In genomic region chr5:115366223-115366622, GRCh38 we compare ENCODE assay signal across 9 cellular contexts.
A peak's percentile ranks its signal among the peaks of the same experiment; 100 is the strongest.
DNase-seq lines count a peak whose midpoint lies in the region; ATAC-seq and TF ChIP-seq lines count a peak whose summit lies in the region.
"Had no signal": no experiment of that assay in that cellular context is flagged by ENCODE, and none has a peak within 500 bp of the region (broad histone marks: within the 10 kb centered on the region; RNA-seq: fewer than 3 reads in every experiment).

No MANE protein-coding gene starts in this region.

- H3K4me2 ChIP-seq in GM23248 (ENCODE audit: unreplicated experiment): peak overlapping the region; percentile 43

- intact Hi-C loops in sigmoid colon (cut with DNase I): no loop called here

- no peaks in the 10 kb centered on the region for H3K36me3 Mint-ChIP-seq in activated CD8-positive, alpha-beta T cell treated with anti-CD3 and anti-CD28 coated beads, Interleukin-2, amount 10 ng/mL, durations not matched to agents 7 days and 5 days (ENCODE audit: low read depth)
- H3K36me3 Mint-ChIP-seq: immature natural killer cell had no signal

- H3K9me3 Mint-ChIP-seq in activated CD8-positive, alpha-beta T cell treated with anti-CD3 and anti-CD28 coated beads, Interleukin-2, amount 10 ng/mL, durations not matched to agents 7 days and 5 days (ENCODE audit: insufficient read depth): no peaks in the 10 kb centered on the region
- H3K9me3 Mint-ChIP-seq: immature natural killer cell had no signal

- H3K4me1 ChIP-seq in GM23248 (ENCODE audit: insufficient read depth) (peaks cover 15% of the 10 kb centered on the region), sigmoid colon (no peaks in the 10 kb centered on the region)

- WGBS in GM23248 (ENCODE audit: low coverage in 1 of 2, low lambda C conversion rate in 2 of 2, missing lambda C conversion rate in 2 of 2), 2 experiments: 3 to 15% methylated on average over 2 of the region's 2 CpGs
- WGBS in sigmoid colon, 2 donors: 56 to 79% methylated on average over 2 of the region's 2 CpGs

- H3K36me3 ChIP-seq in GM23248 (ENCODE audit: low read depth) (no peaks in the 10 kb centered on the region), sigmoid colon (no peaks in the 10 kb centered on the region)

- no peaks in the 10 kb centered on the region for H3K79me2 ChIP-seq in GM23248 (ENCODE audit: insufficient read depth)

- in situ Hi-C loops in GM23248 (cut with MboI): no loop called here

- H3F3A ChIP-seq in GM23248 (ENCODE audit: insufficient read depth): peaks cover 17% of the 10 kb centered on the region

- POLR2A ChIA-PET in activated CD8-positive, alpha-beta T cell treated with anti-CD3 and anti-CD28 coated beads, Interleukin-2, amount 10 ng/mL, durations not matched to agents 7 days and 5 days (lab: Charles Lee): no interaction called here

- H3K27ac ChIP-seq in GM23248: peak overlapping the region; percentile 78
- H3K27ac ChIP-seq in sigmoid colon: no peak overlapping the region

- TF ChIP-seq POLR2A in sigmoid colon (IDR thresholded peaks at IDR 0.05): no peak

- no peaks in the 10 kb centered on the region for H3K4me1 Mint-ChIP-seq in activated CD8-positive, alpha-beta T cell treated with anti-CD3 and anti-CD28 coated beads, Interleukin-2, amount 10 ng/mL, durations not matched to agents 7 days and 5 days (ENCODE audit: low read depth)
- H3K4me1 Mint-ChIP-seq: immature natural killer cell had no signal

- H2AFZ ChIP-seq in GM23248: peak overlapping the region; percentile 20; the same call in 1 of the 2 replicates

- H3K9me2 ChIP-seq in GM23248 (ENCODE audit: insufficient read depth): no peaks in the 10 kb centered on the region

- H3K27me3 ChIP-seq in GM23248 (replicated peaks; ENCODE audit: insufficient read depth) (no peaks in the 10 kb centered on the region; the same call in 1 of the 2 replicates), sigmoid colon (no peaks in the 10 kb centered on the region)

- peak overlapping the region; percentile 24; the same call in 1 of the 2 replicates for H3K9ac ChIP-seq in GM23248

- peaks cover 7% of the 10 kb centered on the region for H3K27me3 Mint-ChIP-seq in activated CD8-positive, alpha-beta T cell treated with anti-CD3 and anti-CD28 coated beads, Interleukin-2, amount 10 ng/mL, durations not matched to agents 7 days and 5 days (ENCODE audit: low read depth)

- H4K20me1 ChIP-seq in GM23248 (ENCODE audit: insufficient read depth): no peaks in the 10 kb centered on the region

- DNase-seq in GM23248: peak; percentile 93
- peak; percentile 23 for DNase-seq in RKO (ENCODE audit: low spot score)
- peak; percentile 88 for DNase-seq in fibroblast of mammary gland (ENCODE audit: low read depth)
- DNase-seq in pulmonary artery endothelial cell (ENCODE audit: low read depth, low spot score): peak; percentile 99
- no peak for DNase-seq in HuH-7 (ENCODE audit: low spot score)
- DNase-seq in sigmoid colon: no peak
- no peak for DNase-seq in activated CD8-positive, alpha-beta T cell treated with anti-CD3 and anti-CD28 coated beads, Interleukin-2, amount 10 ng/mL, durations not matched to agents 7 days and 5 days
- DNase-seq: activated naive CD4-positive, alpha-beta T cell; immature natural killer cell had no signal

- no peak overlapping the region for H3K4me3 Mint-ChIP-seq in activated CD8-positive, alpha-beta T cell treated with anti-CD3 and anti-CD28 coated beads, Interleukin-2, amount 10 ng/mL, durations not matched to agents 7 days and 5 days
- H3K4me3 Mint-ChIP-seq: immature natural killer cell had no signal

- peak overlapping the region; percentile 31; the same call in 1 of the 2 replicates for H3K4me3 ChIP-seq in GM23248
- no peak overlapping the region for H3K4me3 ChIP-seq in fibroblast of mammary gland (ENCODE audit: control insufficient read depth, low read depth, low read length)
- H3K4me3 ChIP-seq in sigmoid colon: no peak overlapping the region

- H3K9me3 ChIP-seq in GM23248 (ENCODE audit: low read depth): no peaks in the 10 kb centered on the region
- H3K9me3 ChIP-seq in sigmoid colon: no peaks in the 10 kb centered on the region

- no peak for ATAC-seq in activated CD8-positive, alpha-beta T cell treated with anti-CD3 and anti-CD28 coated beads, Interleukin-2, amount 10 ng/mL, durations not matched to agents 7 days and 5 days

- TF ChIP-seq CTCF in fibroblast of mammary gland (conservative IDR thresholded peaks at IDR 0.05; ENCODE audit: control insufficient read depth, insufficient read depth, low read depth, low read length) (peak; percentile 9), sigmoid colon (IDR thresholded peaks at IDR 0.05) (no peak)

- CTCF ChIA-PET in activated CD8-positive, alpha-beta T cell treated with anti-CD3 and anti-CD28 coated beads, Interleukin-2, amount 10 ng/mL, durations not matched to agents 7 days and 5 days (lab: Charles Lee): no interaction called here

- no peak for TF ChIP-seq EP300 in sigmoid colon (IDR thresholded peaks at IDR 0.05)

- no peak overlapping the region for H3K27ac Mint-ChIP-seq in activated CD8-positive, alpha-beta T cell treated with anti-CD3 and anti-CD28 coated beads, Interleukin-2, amount 10 ng/mL, durations not matched to agents 7 days and 5 days
- H3K27ac Mint-ChIP-seq: immature natural killer cell had no signal

Comparison
In these comparisons a context has a peak if more than half of its experiments do, and no peak if none do; other contexts are left out.
1. DNase-seq: peak in GM23248 (single experiment), RKO (single experiment), fibroblast of mammary gland (single experiment) and pulmonary artery endothelial cell (single experiment); none in HuH-7 (single experiment), sigmoid colon (single experiment) and activated CD8-positive, alpha-beta T cell treated with anti-CD3 and anti-CD28 coated beads, Interleukin-2, amount 10 ng/mL, durations not matched to agents 7 days and 5 days (single experiment).